ENCODE assay signal across 9 cellular contexts in the genomic region with DNA sequence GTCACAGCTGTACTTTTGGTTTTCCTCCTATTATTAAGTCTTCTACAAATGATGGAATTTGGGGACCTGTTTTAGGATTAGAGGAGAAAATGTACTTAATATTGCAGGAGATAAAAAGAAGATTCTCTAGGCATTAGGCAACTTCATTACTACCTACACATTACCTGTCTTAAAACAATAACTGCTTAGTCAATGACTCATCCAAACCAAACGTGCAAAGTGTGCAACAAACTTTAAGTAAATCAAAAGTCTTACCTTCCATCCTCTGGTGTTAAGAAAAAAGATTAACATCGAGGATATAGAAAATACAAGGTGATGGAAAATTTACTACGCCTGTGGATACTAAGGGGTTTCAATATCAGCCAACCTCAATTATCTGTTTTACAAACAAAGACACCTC.
"Had no signal": no experiment of that assay in that cellular context is flagged by ENCODE, and none has a peak within 500 bp of the region (broad histone marks: within the 10 kb centered on the region; RNA-seq: fewer than 3 reads in every experiment).

No MANE protein-coding gene starts in this region.

- H3K4me3 ChIP-seq: GM23248, HAP-1, K562 had no signal

- H3K27ac ChIP-seq: GM23248 had no signal

- H3K9me3 ChIP-seq: HAP-1 had no signal

- H3K4me3 Mint-ChIP-seq: HFFc6 had no signal

- H3K36me3 ChIP-seq: HAP-1 had no signal

- FAIRE-seq: HTR-8/SVneo, K562 had no signal

- H3K4me1 ChIP-seq: HAP-1 had no signal

- ATAC-seq: HCT116, K562 had no signal

- DNase-seq: GM23248, GOT3, H7, HFFc6, IMR-90 had no signal

- H3K27ac Mint-ChIP-seq: HFFc6 had no signal
